25 cellular contexts compared by ENCODE assay signal in the genomic region with DNA sequence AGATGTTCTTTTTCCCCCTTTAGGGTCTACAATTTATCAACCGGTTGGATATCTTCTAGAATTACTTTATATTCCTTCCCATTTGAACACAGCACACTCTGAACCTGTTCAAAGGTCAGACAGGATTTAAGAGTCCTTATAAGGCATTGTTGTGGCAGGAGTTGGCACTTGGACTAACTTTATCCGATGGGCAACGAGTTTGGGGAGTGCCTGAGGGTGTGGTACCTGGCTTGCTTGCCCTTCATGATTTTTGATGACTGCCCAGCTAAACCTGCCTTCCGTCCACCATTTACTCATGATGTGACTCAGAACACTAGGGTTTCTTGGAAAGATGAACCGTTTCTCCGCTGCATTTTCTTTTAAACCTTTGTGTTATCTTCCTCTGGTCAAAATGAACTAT.
DNase-seq lines count a peak whose midpoint lies in the region; TF ChIP-seq lines count a peak whose summit lies in the region.
"Had no signal": no experiment of that assay in that cellular context is flagged by ENCODE, and none has a peak within 500 bp of the region (broad histone marks: within the 10 kb centered on the region; RNA-seq: fewer than 3 reads in every experiment).

No MANE protein-coding gene starts in this region.

- no peaks in the 10 kb centered on the region for H3K9me2 ChIP-seq in hepatocyte (replicated peaks; ENCODE audit: insufficient read depth)

- intact Hi-C loops in mammary epithelial cell (cut with micrococcal nuclease) = loop anchor here (5.0 to 10.0 kb wide), 2 partner anchors 57 to 210 kb away; no protein-coding TSS in a partner anchor

- H3K9me3 ChIP-seq in MG63 = no peaks in the 10 kb centered on the region
- no peaks in the 10 kb centered on the region for H3K9me3 ChIP-seq in mammary epithelial cell (replicated peaks; ENCODE audit: insufficient read depth, low read length)
- no peaks in the 10 kb centered on the region for H3K9me3 ChIP-seq in muscle layer of duodenum (ENCODE audit: control insufficient read depth in 1 of 2, low read length in 2 of 2)
- no peaks in the 10 kb centered on the region for H3K9me3 ChIP-seq in hepatocyte (ENCODE audit: low read depth)
- H3K9me3 ChIP-seq: BE2C, esophagus muscularis mucosa, gastrocnemius medialis had no signal

- dilution Hi-C loops in mammary epithelial cell (cut with HindIII; ENCODE audit: low sequenced_read_pairs) = no loop called here

- in situ Hi-C loops in mammary epithelial cell (cut with MboI; ENCODE audit: low sequenced_read_pairs in 2 of 2) = no loop called here

- no peaks in the 10 kb centered on the region for H3K27me3 ChIP-seq in MG63
- H3K27me3 ChIP-seq in mammary epithelial cell (ENCODE audit: insufficient read depth, low read length) = no peaks in the 10 kb centered on the region
- no peaks in the 10 kb centered on the region for H3K27me3 ChIP-seq in muscle layer of duodenum (ENCODE audit: low read depth, low read length)
- no peaks in the 10 kb centered on the region for H3K27me3 ChIP-seq in hepatocyte
- H3K27me3 ChIP-seq: BE2C, esophagus muscularis mucosa, gastrocnemius medialis had no signal

- H4K20me1 ChIP-seq in mammary epithelial cell (ENCODE audit: insufficient read depth, low read length) (no peaks in the 10 kb centered on the region), hepatocyte (ENCODE audit: insufficient read depth, poor library complexity, severe bottlenecking) (no peaks in the 10 kb centered on the region)

- H3K27ac ChIP-seq in mammary epithelial cell (ENCODE audit: insufficient read depth, low read depth, low read length) = no peak overlapping the region
- peak overlapping the region; percentile 13 for H3K27ac ChIP-seq in muscle layer of duodenum (ENCODE audit: low read length)
- no peak overlapping the region for H3K27ac ChIP-seq in hepatocyte
- H3K27ac ChIP-seq: esophagus muscularis mucosa, gastrocnemius medialis, KMS-11, skin epidermis had no signal

- H3K4me2 ChIP-seq in mammary epithelial cell (ENCODE audit: insufficient read depth, low read depth, low read length) = peak overlapping the region; percentile 13
- H3K4me2 ChIP-seq in hepatocyte = no peak overlapping the region
- H3K4me2 ChIP-seq: KMS-11 had no signal

- DNase-seq in A172 (ENCODE audit: low spot score) (peak; percentile 32), MG63 (peak; percentile 54), mammary epithelial cell (peak; percentile 66), GM20000 (ENCODE audit: low spot score) (no peak), DMS153 treated with DMSO at 0.1 percent for 48 hours (lab: John Stamatoyannopoulos, UW; ENCODE audit: unreplicated experiment) (no peak), dermis blood vessel endothelial cell (no peak), hepatocyte (ENCODE audit: low spot score) (no peak)
- DNase-seq: activated B cell treated with CpG ODN at 0.5 μM for 24 hours; activated CD4-positive, alpha-beta T cell treated with anti-CD3 and anti-CD28 coated beads, Interleukin-2, amount 50 U/mL, for 4 hours; activated CD8-positive, alpha-beta memory T cell treated with anti-CD3 and anti-CD28 coated beads, Interleukin-2, amount 50 U/mL, for 4 hours; BE2C; effector CD4-positive, alpha-beta T cell; gastrocnemius medialis; GDM1; GOT3; NCI-H1048; NCI-H187; SHP77; stimulated activated CD4-positive, alpha-beta T cell treated with anti-CD3 and anti-CD28 coated beads, Interleukin-2, amount 100 ng/mL, for 24 hours; substantia nigra; T-helper 9 cell had no signal

- CTCF ChIA-PET in mammary epithelial cell (lab: Charles Lee; ENCODE audit: low non-redundant PET) = no interaction called here

- no peak overlapping the region for H3K9ac ChIP-seq in mammary epithelial cell (ENCODE audit: insufficient read depth, low read length)
- H3K9ac ChIP-seq: KMS-11 had no signal

- TF ChIP-seq CTCF in mammary epithelial cell (conservative IDR thresholded peaks at IDR 0.05 in 1 of 2, IDR thresholded peaks at IDR 0.05 in 1 of 2; ENCODE audit: extremely low read depth in 1 of 2, insufficient read depth in 1 of 2, low read depth in 1 of 2, low read length in 2 of 2) (no peak), GM20000 (IDR thresholded peaks at IDR 0.05; ENCODE audit: extremely low read depth, missing control alignments) (no peak), hepatocyte (IDR thresholded peaks at IDR 0.05; ENCODE audit: poor library complexity) (no peak)

- H3K79me2 ChIP-seq in mammary epithelial cell (ENCODE audit: insufficient read depth, low read length) (no peaks in the 10 kb centered on the region), hepatocyte (no peaks in the 10 kb centered on the region)

- no TSS peak for BruUV-seq in mammary epithelial cell (replicated peaks; lab: Mats Ljungman, UMichigan)

- H3K4me3 ChIP-seq in MG63 (no peak overlapping the region), mammary epithelial cell (replicated peaks in 1 of 3; ENCODE audit: insufficient read depth in 1 of 3, low read depth in 2 of 3, low read length in 3 of 3) (no peak overlapping the region), muscle layer of duodenum (ENCODE audit: low read depth in 1 of 2, low read length in 2 of 2) (no peak overlapping the region), hepatocyte (no peak overlapping the region)
- H3K4me3 ChIP-seq: esophagus muscularis mucosa, gastrocnemius medialis, skin epidermis had no signal

- H2AFZ ChIP-seq in mammary epithelial cell (ENCODE audit: low read depth, low read length) = peak overlapping the region; percentile 12
- H2AFZ ChIP-seq in hepatocyte = no peak overlapping the region

- H3K4me1 ChIP-seq in mammary epithelial cell (ENCODE audit: insufficient read depth, low read length) (peaks cover 23% of the 10 kb centered on the region), muscle layer of duodenum (ENCODE audit: control insufficient read depth in 1 of 2, insufficient read depth in 2 of 2, low read length in 2 of 2) (no peaks in the 10 kb centered on the region), hepatocyte (ENCODE audit: insufficient read depth) (no peaks in the 10 kb centered on the region)
- H3K4me1 ChIP-seq: esophagus muscularis mucosa, gastrocnemius medialis had no signal

- 42% methylated on average over 6 of the region's 6 CpGs for WGBS in mammary epithelial cell (ENCODE audit: low coverage, missing lambda C conversion rate)
- WGBS in hepatocyte (ENCODE audit: low lambda C conversion rate, missing lambda C conversion rate) = 88% methylated on average over 6 of the region's 6 CpGs

- H3K36me3 ChIP-seq in MG63 (no peaks in the 10 kb centered on the region), mammary epithelial cell (ENCODE audit: insufficient read depth, low read length) (no peaks in the 10 kb centered on the region), muscle layer of duodenum (ENCODE audit: control insufficient read depth in 1 of 2, insufficient read depth in 2 of 2, low read length in 2 of 2) (no peaks in the 10 kb centered on the region), hepatocyte (replicated peaks; ENCODE audit: insufficient read depth, low read depth) (no peaks in the 10 kb centered on the region)
- H3K36me3 ChIP-seq: BE2C, esophagus muscularis mucosa, gastrocnemius medialis had no signal

Comparison
In these comparisons a context has a peak if more than half of its experiments do, and no peak if none do; other contexts are left out.
1. DNase-seq: peak in A172 (single experiment), MG63 (single experiment) and mammary epithelial cell (single experiment); none in GM20000 (single experiment), DMS153 treated with DMSO at 0.1 percent for 48 hours (single experiment), dermis blood vessel endothelial cell (single experiment) and hepatocyte (single experiment).